19 cellular contexts compared by ENCODE assay signal in the genomic region with DNA sequence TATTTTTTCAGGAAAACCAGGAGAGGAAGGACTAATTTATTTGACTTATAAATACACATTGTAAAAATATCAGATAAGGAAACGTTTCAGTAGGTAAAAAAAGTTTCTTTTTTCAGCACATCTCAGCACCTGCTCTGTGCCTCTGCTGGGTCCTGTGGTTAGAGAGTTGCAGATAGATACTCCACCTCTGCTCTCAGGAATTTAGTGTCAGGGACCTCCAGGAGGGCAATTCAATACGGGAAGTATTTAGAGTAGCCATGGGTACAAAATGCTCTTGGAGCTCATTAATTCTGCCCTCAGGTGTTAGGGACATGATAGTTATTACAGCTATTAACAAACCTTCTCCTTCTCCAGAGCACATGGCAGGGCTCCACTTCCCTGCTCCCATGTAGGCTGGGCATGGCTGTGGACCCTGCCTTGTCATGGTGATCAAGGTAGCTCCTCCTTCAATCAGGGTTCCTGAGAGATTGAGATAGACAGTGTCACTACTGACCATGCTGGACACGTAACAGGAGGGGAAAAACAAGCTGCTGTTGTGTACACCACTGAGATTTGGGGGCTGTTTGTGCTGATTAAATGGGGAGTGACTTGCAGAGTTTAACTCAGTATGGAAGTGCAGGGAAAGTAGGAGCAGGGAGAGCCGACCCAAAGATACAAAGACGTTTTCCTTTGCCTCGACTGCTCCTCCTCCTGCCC.
A peak's percentile ranks its signal among the peaks of the same experiment; 100 is the strongest.
DNase-seq lines count a peak whose midpoint lies in the region; ATAC-seq and TF ChIP-seq lines count a peak whose summit lies in the region.
"Had no signal": no experiment of that assay in that cellular context is flagged by ENCODE, and none has a peak within 500 bp of the region (broad histone marks: within the 10 kb centered on the region; RNA-seq: fewer than 3 reads in every experiment).

No MANE protein-coding gene starts in this region.

- H3K9ac ChIP-seq in MM.1S (ENCODE audit: low read length) (no peak overlapping the region), neuronal stem cell (ENCODE audit: low read depth, low read length, poor library complexity) (no peak overlapping the region)

- H4K8ac ChIP-seq in neuronal stem cell (ENCODE audit: low read depth, low read length) = no peak overlapping the region

- H3K36me3 ChIP-seq in MM.1S (replicated peaks; ENCODE audit: insufficient read depth, low read length) (no peaks in the 10 kb centered on the region), neuronal stem cell (replicated peaks in 1 of 2; ENCODE audit: control insufficient read depth in 2 of 2, insufficient read depth in 2 of 2, low read length in 2 of 2) (no peaks in the 10 kb centered on the region)
- H3K36me3 ChIP-seq: BE2C, SJCRH30 had no signal

- ATAC-seq in GM19328 (IDR thresholded peaks at IDR 0.05; ENCODE audit: unreplicated experiment) = no peak

- H2BK120ac ChIP-seq in neuronal stem cell (ENCODE audit: low read depth, low read length) = no peak overlapping the region

- H3K27me3 Mint-ChIP-seq in Calu3 (ENCODE audit: unreplicated experiment) = peaks cover 29% of the 10 kb centered on the region

- no peaks in the 10 kb centered on the region for H3K36me3 Mint-ChIP-seq in Calu3 (ENCODE audit: insufficient read depth, unreplicated experiment)
- H3K36me3 Mint-ChIP-seq: CD4-positive, alpha-beta memory T cell; IgD-negative memory B cell had no signal

- intact Hi-C loops in Calu3 (cut with micrococcal nuclease; ENCODE audit: unreplicated experiment) = no loop called here

- CTCF ChIA-PET in Calu3 (lab: Charles Lee) = no interaction called here

- H3K4me1 ChIP-seq in MM.1S (ENCODE audit: low read length) (peaks cover 7% of the 10 kb centered on the region), neuronal stem cell (ENCODE audit: control insufficient read depth in 2 of 2, insufficient read depth in 1 of 2, low read depth in 1 of 2, low read length in 2 of 2) (peaks cover 6 to 25% of the 10 kb centered on the region in 2 donors)
- H3K4me1 ChIP-seq: BE2C had no signal

- H3K14ac ChIP-seq in neuronal stem cell (ENCODE audit: low read length) = no peak overlapping the region

- no peak overlapping the region for H3K4me3 Mint-ChIP-seq in Calu3 (ENCODE audit: low read depth, unreplicated experiment)
- H3K4me3 Mint-ChIP-seq: CD4-positive, alpha-beta memory T cell; IgD-negative memory B cell had no signal

- no peak overlapping the region for H3K4ac ChIP-seq in neuronal stem cell (ENCODE audit: low read length)

- no peak overlapping the region for H2AFZ ChIP-seq in MM.1S (ENCODE audit: low read length)
- H2AFZ ChIP-seq in neuronal stem cell (ENCODE audit: low read length) = no peak overlapping the region
- H2AFZ ChIP-seq: PC-9 had no signal

- no peaks in the 10 kb centered on the region for H4K20me1 ChIP-seq in MM.1S (ENCODE audit: insufficient read depth, low read length)

- DNase-seq in DMS 273 (lab: John Stamatoyannopoulos, UW; ENCODE audit: unreplicated experiment) = peak; percentile 55
- DNase-seq in DMS 273 treated with DMSO at 0.1 percent for 48 hours (lab: John Stamatoyannopoulos, UW) = no peak
- DNase-seq in MM.1S = peak; percentile 33
- DNase-seq in glomerular visceral epithelial cell (ENCODE audit: extremely low spot score) = peak; percentile 38
- DNase-seq in neuronal stem cell (ENCODE audit: low spot score) = no peak
- no peak for DNase-seq in NCI-H2029 treated with DMSO at 0.1 percent for 48 hours (lab: John Stamatoyannopoulos, UW)
- DNase-seq in Calu3 = no peak
- DNase-seq: BE2C; CD4-positive, alpha-beta memory T cell; DMS79 treated with DMSO at 0.1 percent for 48 hours; Kasumi-1; NCI-H2081; NCI-H2227 treated with DMSO at 0.1 percent for 48 hours; PC-9 had no signal

- no peak overlapping the region for H3K23ac ChIP-seq in neuronal stem cell (ENCODE audit: low read depth, low read length, poor library complexity)

- H3K9me3 Mint-ChIP-seq in Calu3 (ENCODE audit: low read depth, unreplicated experiment) = no peaks in the 10 kb centered on the region
- H3K9me3 Mint-ChIP-seq: IgD-negative memory B cell had no signal

- BruUV-seq in Calu3 (replicated peaks; lab: Mats Ljungman, UMichigan) = no TSS peak

- H3K79me1 ChIP-seq in neuronal stem cell (ENCODE audit: low read depth, low read length) = no peaks in the 10 kb centered on the region

- H3K4me1 Mint-ChIP-seq in Calu3 (ENCODE audit: low read depth, unreplicated experiment) = no peaks in the 10 kb centered on the region
- H3K4me1 Mint-ChIP-seq: CD4-positive, alpha-beta memory T cell had no signal

- peak overlapping the region; percentile 4 for H2BK12ac ChIP-seq in neuronal stem cell (ENCODE audit: low read length)

- H3K9me2 ChIP-seq in MM.1S (replicated peaks; ENCODE audit: insufficient read depth, low read length) = no peaks in the 10 kb centered on the region

- H3K27me3 ChIP-seq in MM.1S (replicated peaks; ENCODE audit: insufficient read depth, low read length) (no peaks in the 10 kb centered on the region), neuronal stem cell (ENCODE audit: control insufficient read depth in 3 of 3, insufficient read depth in 3 of 3, low read depth in 1 of 3, low read length in 3 of 3) (no peaks in the 10 kb centered on the region)
- H3K27me3 ChIP-seq: SJCRH30 had no signal

- no peak overlapping the region for H4K91ac ChIP-seq in neuronal stem cell (ENCODE audit: low read depth, low read length, poor library complexity)

- no peaks in the 10 kb centered on the region for H3F3A ChIP-seq in MM.1S (ENCODE audit: insufficient read depth, low read length)

- H2BK5ac ChIP-seq in neuronal stem cell (ENCODE audit: low read length) = no peak overlapping the region

- no peak overlapping the region for H2AK5ac ChIP-seq in neuronal stem cell (ENCODE audit: low read depth, low read length)

- H3K4me2 ChIP-seq in MM.1S (ENCODE audit: low read depth, low read length) (peak overlapping the region; percentile 21; the same call in 1 of the 2 replicates), neuronal stem cell (ENCODE audit: insufficient read depth, low read length, poor library complexity, severe bottlenecking) (no peak overlapping the region)
- H3K4me2 ChIP-seq: PC-9 had no signal

- no peak overlapping the region for H2BK15ac ChIP-seq in neuronal stem cell (ENCODE audit: low read length)

- TF ChIP-seq CTCF in MM.1S (IDR thresholded peaks at IDR 0.05; ENCODE audit: low read length) = no peak
- TF ChIP-seq CTCF in Calu3 (IDR thresholded peaks at IDR 0.05; ENCODE audit: unreplicated experiment) = no peak

- no peak overlapping the region for H3K27ac Mint-ChIP-seq in Calu3 (ENCODE audit: unreplicated experiment)
- H3K27ac Mint-ChIP-seq: CD4-positive, alpha-beta memory T cell; IgD-negative memory B cell had no signal

- no CpG with 5 or more reads among the region's 6 CpGs for WGBS in neuronal stem cell (ENCODE audit: extremely low coverage in 2 of 2, insufficient read length in 2 of 2, insufficient replicate concordance in 1 of 2), 2 donors

- H3K4me3 ChIP-seq in MM.1S (ENCODE audit: low read length) = no peak overlapping the region
- no peak overlapping the region for H3K4me3 ChIP-seq in neuronal stem cell (ENCODE audit: low read length in 2 of 2)
- H3K4me3 ChIP-seq: PC-9, SJCRH30 had no signal

- no peaks in the 10 kb centered on the region for H3K9me3 ChIP-seq in MM.1S (replicated peaks; ENCODE audit: insufficient read depth, low read length)
- H3K9me3 ChIP-seq in neuronal stem cell (replicated peaks in 1 of 2; ENCODE audit: control insufficient read depth in 2 of 2, insufficient read depth in 1 of 2, low read depth in 1 of 2, low read length in 2 of 2) = peaks cover 0 to 4% of the 10 kb centered on the region in 2 donors
- H3K9me3 ChIP-seq: BE2C, SJCRH30 had no signal

- no peak overlapping the region for H3K18ac ChIP-seq in neuronal stem cell (ENCODE audit: low read length)

- H3K79me2 ChIP-seq in MM.1S (ENCODE audit: low read length) = no peaks in the 10 kb centered on the region

- no peak overlapping the region for H3K27ac ChIP-seq in MM.1S (ENCODE audit: low read length)
- H3K27ac ChIP-seq in neuronal stem cell (replicated peaks; ENCODE audit: low read length) = no peak overlapping the region
- H3K27ac ChIP-seq: 22Rv1, HL-60, PC-9, SJCRH30 had no signal

Comparison
In these comparisons a context has a peak if more than half of its experiments do, and no peak if none do; other contexts are left out.
1. DNase-seq: peak in DMS 273 (single experiment), MM.1S (single experiment) and glomerular visceral epithelial cell (single experiment); none in DMS 273 treated with DMSO at 0.1 percent for 48 hours (single experiment), neuronal stem cell (single experiment), NCI-H2029 treated with DMSO at 0.1 percent for 48 hours (single experiment) and Calu3 (single experiment).